Comparison of ENCODE assay signal across 30 cellular contexts in genomic region chr1:185483217-185483616, GRCh38.
A peak's percentile ranks its signal among the peaks of the same experiment; 100 is the strongest.
DNase-seq lines count a peak whose midpoint lies in the region; ATAC-seq, FAIRE-seq and TF ChIP-seq lines count a peak whose summit lies in the region.
"Had no signal": no experiment of that assay in that cellular context is flagged by ENCODE, and none has a peak within 500 bp of the region (broad histone marks: within the 10 kb centered on the region; RNA-seq: fewer than 3 reads in every experiment).

No MANE protein-coding gene starts in this region.

- in situ Hi-C loops in gastrocnemius medialis (cut with MboI; ENCODE audit: low sequenced_read_pairs in 4 of 4): no loop called here

- H3K27me3 ChIP-seq in ACC112 (ENCODE audit: insufficient read depth, low read length) (no peaks in the 10 kb centered on the region), astrocyte (ENCODE audit: insufficient read depth, low read length) (no peaks in the 10 kb centered on the region), mesenchymal stem cell (ENCODE audit: control insufficient read depth in 1 of 2, insufficient read depth in 1 of 2, low read length in 2 of 2) (peaks cover 0 to 6% of the 10 kb centered on the region in 2 experiments), gastrocnemius medialis (no peaks in the 10 kb centered on the region)
- H3K27me3 ChIP-seq: ascending aorta, spleen had no signal

- H3K4me3 ChIP-seq in ACC112 (ENCODE audit: low read depth, low read length) (no peak overlapping the region), astrocyte (ENCODE audit: insufficient read depth, low read depth, low read length) (no peak overlapping the region), mesenchymal stem cell (ENCODE audit: insufficient read depth in 1 of 2, low read depth in 1 of 2, low read length in 2 of 2) (no peak overlapping the region), gastrocnemius medialis (no peak overlapping the region)
- H3K4me3 ChIP-seq: ascending aorta, coronary artery, spleen, thoracic aorta had no signal

- H3K23ac ChIP-seq in mesenchymal stem cell (ENCODE audit: low read length in 2 of 2): no peak overlapping the region

- H3K9me3 ChIP-seq in astrocyte (ENCODE audit: insufficient read depth, low read depth, low read length) (no peaks in the 10 kb centered on the region), mesenchymal stem cell (ENCODE audit: control insufficient read depth, low read length) (no peaks in the 10 kb centered on the region), gastrocnemius medialis (no peaks in the 10 kb centered on the region)
- H3K9me3 ChIP-seq: ascending aorta, spleen, thoracic aorta had no signal

- no peak overlapping the region for H2BK12ac ChIP-seq in mesenchymal stem cell (ENCODE audit: low read length in 2 of 2)

- DNase-seq in astrocyte (ENCODE audit: low read depth) (no peak), mesenchymal stem cell (no peak), gastrocnemius medialis (no peak), UCSD-AML1 (lab: John Stamatoyannopoulos, UW; ENCODE audit: unreplicated experiment) (no peak), activated gamma-delta T cell (lab: John Stamatoyannopoulos, UW) (no peak), ureter (ENCODE audit: low spot score) (no peak)
- DNase-seq: activated CD4-positive, alpha-beta T cell treated with anti-CD3 and anti-CD28 coated beads for 36 hours; activated CD8-positive, alpha-beta T cell treated with anti-CD3 and anti-CD28 coated beads, Interleukin-2, amount 10 ng/mL, durations not matched to agents 7 days and 5 days; activated effector memory CD4-positive, alpha-beta T cell treated with Interleukin-2 at 50 U/mL for 16 hours; activated naive CD8-positive, alpha-beta T cell treated with anti-CD3 and anti-CD28 coated beads for 36 hours; CD8-positive, alpha-beta memory T cell; DMS 273 treated with DMSO at 0.1 percent for 48 hours; effector memory CD4-positive, alpha-beta T cell; EL; H9; left ventricle myocardium superior; naive B cell; NCI-H1436 treated with DMSO at 0.1 percent for 48 hours; occipital lobe; Right ventricle myocardium superior; spleen; stimulated activated CD4-positive, alpha-beta T cell treated with anti-CD3 and anti-CD28 coated beads, Interleukin-2, amount 100 ng/mL, for 24 hours; T-helper 2 cell had no signal

- no peak overlapping the region for H2AK5ac ChIP-seq in mesenchymal stem cell (ENCODE audit: low read length, severe bottlenecking)

- H4K91ac ChIP-seq in mesenchymal stem cell (ENCODE audit: low read length): no peak overlapping the region

- no peak for ATAC-seq in gastrocnemius medialis
- no peak for ATAC-seq in HG02763 (IDR thresholded peaks at IDR 0.05; ENCODE audit: unreplicated experiment)
- ATAC-seq: activated CD4-positive, alpha-beta T cell treated with anti-CD3 and anti-CD28 coated beads for 36 hours; activated CD8-positive, alpha-beta T cell treated with anti-CD3 and anti-CD28 coated beads, Interleukin-2, amount 10 ng/mL, durations not matched to agents 7 days and 5 days had no signal

- H3K27ac Mint-ChIP-seq in astrocyte (ENCODE audit: unreplicated experiment): peak overlapping the region; percentile 94
- H3K27ac Mint-ChIP-seq: activated CD4-positive, alpha-beta T cell treated with anti-CD3 and anti-CD28 coated beads for 36 hours; activated CD8-positive, alpha-beta T cell treated with anti-CD3 and anti-CD28 coated beads, Interleukin-2, amount 10 ng/mL, durations not matched to agents 7 days and 5 days; activated naive CD8-positive, alpha-beta T cell treated with anti-CD3 and anti-CD28 coated beads for 36 hours; CD8-positive, alpha-beta memory T cell; H9; mesothelial cell of epicardium; naive B cell; stimulated activated naive CD8-positive, alpha-beta T cell treated with anti-CD3 and anti-CD28 coated beads, Interleukin-15, Interleukin-2, amounts not matched to agents 100 ng/mL and 50 ng/mL, for 24 hours had no signal

- H3K9ac ChIP-seq in astrocyte (ENCODE audit: low read length) (no peak overlapping the region), mesenchymal stem cell (ENCODE audit: low read length) (peak overlapping the region; percentile 65)

- H3K79me1 ChIP-seq in mesenchymal stem cell (replicated peaks; ENCODE audit: low read length, poor library complexity, severe bottlenecking): no peaks in the 10 kb centered on the region

- WGBS in mesenchymal stem cell: no CpG with 5 or more reads among the region's 1 CpG

- H3K4me2 ChIP-seq in astrocyte (ENCODE audit: low read length) (no peak overlapping the region), mesenchymal stem cell (ENCODE audit: low read length, poor library complexity, severe bottlenecking) (no peak overlapping the region)

- H2BK5ac ChIP-seq in mesenchymal stem cell (ENCODE audit: low read depth, low read length, poor library complexity, severe bottlenecking): no peak overlapping the region

- H3K4me3 Mint-ChIP-seq in astrocyte (ENCODE audit: unreplicated experiment): no peak overlapping the region
- H3K4me3 Mint-ChIP-seq: activated CD4-positive, alpha-beta T cell treated with anti-CD3 and anti-CD28 coated beads for 36 hours; activated CD8-positive, alpha-beta T cell treated with anti-CD3 and anti-CD28 coated beads, Interleukin-2, amount 10 ng/mL, durations not matched to agents 7 days and 5 days; activated naive CD8-positive, alpha-beta T cell treated with anti-CD3 and anti-CD28 coated beads for 36 hours; CD8-positive, alpha-beta memory T cell; H9; mesothelial cell of epicardium; naive B cell; stimulated activated naive CD8-positive, alpha-beta T cell treated with anti-CD3 and anti-CD28 coated beads, Interleukin-15, Interleukin-2, amounts not matched to agents 100 ng/mL and 50 ng/mL, for 24 hours had no signal

- H3K36me3 ChIP-seq in ACC112 (ENCODE audit: insufficient read depth, low read length) (no peaks in the 10 kb centered on the region), astrocyte (ENCODE audit: insufficient read depth, low read length) (no peaks in the 10 kb centered on the region), mesenchymal stem cell (ENCODE audit: control insufficient read depth in 1 of 2, insufficient read depth in 2 of 2, low read depth in 1 of 2, low read length in 2 of 2) (no peaks in the 10 kb centered on the region), gastrocnemius medialis (no peaks in the 10 kb centered on the region)
- H3K36me3 ChIP-seq: ascending aorta, spleen, thoracic aorta had no signal

- H3K4me1 ChIP-seq in ACC112 (ENCODE audit: control insufficient read depth, insufficient read depth, low read length, unreplicated experiment): peaks cover 14% of the 10 kb centered on the region
- no peaks in the 10 kb centered on the region for H3K4me1 ChIP-seq in astrocyte (ENCODE audit: insufficient read depth, low read length)
- peaks cover 2% of the 10 kb centered on the region for H3K4me1 ChIP-seq in mesenchymal stem cell (ENCODE audit: control insufficient read depth, insufficient read depth, low read depth, low read length)
- peaks cover 8 to 37% of the 10 kb centered on the region in 2 donors for H3K4me1 ChIP-seq in gastrocnemius medialis
- H3K4me1 ChIP-seq: ascending aorta had no signal

- H3K36me3 Mint-ChIP-seq in astrocyte (ENCODE audit: low read depth, unreplicated experiment): no peaks in the 10 kb centered on the region
- H3K36me3 Mint-ChIP-seq: activated naive CD8-positive, alpha-beta T cell treated with anti-CD3 and anti-CD28 coated beads for 36 hours; mesothelial cell of epicardium; naive B cell had no signal

- H2BK120ac ChIP-seq in mesenchymal stem cell (ENCODE audit: low read depth, low read length): no peak overlapping the region

- no peak overlapping the region for H3K4ac ChIP-seq in mesenchymal stem cell (ENCODE audit: low read depth in 1 of 2, low read length in 2 of 2)

- no peak overlapping the region for H3K14ac ChIP-seq in mesenchymal stem cell (ENCODE audit: low read length in 2 of 2)

- H2BK15ac ChIP-seq in mesenchymal stem cell (ENCODE audit: low read depth, poor library complexity, severe bottlenecking): no peak overlapping the region

- H3K27me3 Mint-ChIP-seq in astrocyte (ENCODE audit: low read depth, unreplicated experiment): no peaks in the 10 kb centered on the region
- H3K27me3 Mint-ChIP-seq: activated CD4-positive, alpha-beta T cell treated with anti-CD3 and anti-CD28 coated beads for 36 hours; activated naive CD8-positive, alpha-beta T cell treated with anti-CD3 and anti-CD28 coated beads for 36 hours; stimulated activated naive CD8-positive, alpha-beta T cell treated with anti-CD3 and anti-CD28 coated beads, Interleukin-15, Interleukin-2, amounts not matched to agents 100 ng/mL and 50 ng/mL, for 24 hours had no signal

- FAIRE-seq in astrocyte (lab: Jason Lieb, UNC): no peak

- no peaks in the 10 kb centered on the region for H4K20me1 ChIP-seq in astrocyte (ENCODE audit: insufficient read depth, low read length)

- no peak for TF ChIP-seq POLR2A in gastrocnemius medialis (IDR thresholded peaks at IDR 0.05)

- peak overlapping the region in 1 of 2 experiments; percentile 61 for H3K18ac ChIP-seq in mesenchymal stem cell (ENCODE audit: low read depth in 1 of 2, low read length in 2 of 2)

- TF ChIP-seq CTCF in astrocyte (IDR thresholded peaks at IDR 0.05; ENCODE audit: insufficient read depth, low read depth, low read length): no peak
- TF ChIP-seq CTCF in gastrocnemius medialis (IDR thresholded peaks at IDR 0.05 in 4 of 5, conservative IDR thresholded peaks at IDR 0.05 in 1 of 5): no peak

- H3K9me3 Mint-ChIP-seq in astrocyte (ENCODE audit: unreplicated experiment): peaks cover 3% of the 10 kb centered on the region
- H3K9me3 Mint-ChIP-seq: activated naive CD8-positive, alpha-beta T cell treated with anti-CD3 and anti-CD28 coated beads for 36 hours; CD8-positive, alpha-beta memory T cell; H9; mesothelial cell of epicardium; naive B cell; stimulated activated naive CD8-positive, alpha-beta T cell treated with anti-CD3 and anti-CD28 coated beads, Interleukin-15, Interleukin-2, amounts not matched to agents 100 ng/mL and 50 ng/mL, for 24 hours had no signal

- no peak overlapping the region for H2AFZ ChIP-seq in ACC112 (ENCODE audit: low read length, unreplicated experiment)
- H2AFZ ChIP-seq in astrocyte (ENCODE audit: low read depth, low read length): no peak overlapping the region
- H2AFZ ChIP-seq in mesenchymal stem cell (ENCODE audit: low read depth, low read length): no peak overlapping the region

- H3K27ac ChIP-seq in ACC112 (ENCODE audit: low read depth, low read length): peak overlapping the region; percentile 73
- H3K27ac ChIP-seq in astrocyte (ENCODE audit: low read depth, low read length): no peak overlapping the region
- no peak overlapping the region for H3K27ac ChIP-seq in mesenchymal stem cell (ENCODE audit: low read length, poor library complexity, severe bottlenecking)
- H3K27ac ChIP-seq in gastrocnemius medialis: peak overlapping the region; percentile 70 to 83 (median 77)
- H3K27ac ChIP-seq: ascending aorta, thoracic aorta had no signal

- H3K4me1 Mint-ChIP-seq in astrocyte (ENCODE audit: low read depth, unreplicated experiment): peaks cover 28% of the 10 kb centered on the region
- H3K4me1 Mint-ChIP-seq: activated CD4-positive, alpha-beta T cell treated with anti-CD3 and anti-CD28 coated beads for 36 hours; activated naive CD8-positive, alpha-beta T cell treated with anti-CD3 and anti-CD28 coated beads for 36 hours; CD8-positive, alpha-beta memory T cell; naive B cell had no signal

- peak overlapping the region; percentile 71 for H4K8ac ChIP-seq in mesenchymal stem cell (ENCODE audit: low read length)

- intact Hi-C loops in gastrocnemius medialis (cut with DNase I; ENCODE audit: low total_unique reads): loop anchor here (5.0 kb wide), 1 partner anchor 166 kb away; the partner anchor contains the start of gene IVNS1ABP

- H3K79me2 ChIP-seq in ACC112 (ENCODE audit: control insufficient read depth, insufficient read depth, low read length, unreplicated experiment) (no peaks in the 10 kb centered on the region), astrocyte (ENCODE audit: insufficient read depth, low read length) (no peaks in the 10 kb centered on the region)

Comparison
In these comparisons a context has a peak if more than half of its experiments do, and no peak if none do; other contexts are left out.
1. H3K27ac ChIP-seq: peak in ACC112 (single experiment) and gastrocnemius medialis (4 of 4); none in astrocyte (single experiment) and mesenchymal stem cell (single experiment).